Comparison of ENCODE assay signal across 8 cellular contexts in genomic region chr2:231297108-231297908, GRCh38.
A peak's percentile ranks its signal among the peaks of the same experiment; 100 is the strongest.
DNase-seq lines count a peak whose midpoint lies in the region; ATAC-seq and TF ChIP-seq lines count a peak whose summit lies in the region.

No MANE protein-coding gene starts in this region.

- CTCF ChIA-PET in activated CD4-positive, alpha-beta T cell treated with anti-CD3 and anti-CD28 coated beads for 36 hours (lab: Charles Lee), result interaction anchor here (0.6 to 1.2 kb wide), 6 partner anchors 48 to 149 kb away, joined by 3 to 5 read pairs (median 3); no protein-coding TSS in a partner anchor

- peak; percentile 58 for DNase-seq in activated CD4-positive, alpha-beta T cell treated with anti-CD3 and anti-CD28 coated beads for 36 hours
- DNase-seq in activated CD4-positive, alpha-beta T cell treated with anti-CD3 and anti-CD28 coated beads for 1 hour, result no peak
- DNase-seq in H7 (peak; percentile 92), NB4 (ENCODE audit: low read depth) (peak; percentile 80), glutamatergic neuron (peak; percentile 77), omental fat pad (ENCODE audit: low spot score) (no peak)
- DNase-seq in activated CD8-positive, alpha-beta memory T cell treated with anti-CD3 and anti-CD28 coated beads, Interleukin-2, amount 50 U/mL, for 4 hours, result peak; percentile 19

- H3K9ac ChIP-seq in parathyroid adenoma, result no peak overlapping the region

- POLR2A ChIA-PET in activated CD4-positive, alpha-beta T cell treated with anti-CD3 and anti-CD28 coated beads for 36 hours (lab: Charles Lee), result interaction anchor here (0.6 kb wide), 1 partner anchor 153 kb away, joined by 4 read pairs; no protein-coding TSS in a partner anchor

- H3K36me3 Mint-ChIP-seq in activated CD4-positive, alpha-beta T cell treated with anti-CD3 and anti-CD28 coated beads for 36 hours (ENCODE audit: low read depth), result no peaks in the 10 kb centered on the region
- no peaks in the 10 kb centered on the region for H3K36me3 Mint-ChIP-seq in glutamatergic neuron (ENCODE audit: unreplicated experiment)

- ATAC-seq in activated CD4-positive, alpha-beta T cell treated with anti-CD3 and anti-CD28 coated beads for 36 hours, result peak; percentile 74
- ATAC-seq in omental fat pad (ENCODE audit: low FRiP score), result no peak

- H3K4me3 Mint-ChIP-seq in activated CD4-positive, alpha-beta T cell treated with anti-CD3 and anti-CD28 coated beads for 36 hours, result no peak overlapping the region
- H3K4me3 Mint-ChIP-seq in glutamatergic neuron (ENCODE audit: unreplicated experiment), result no peak overlapping the region

- no peaks in the 10 kb centered on the region for H3K4me1 Mint-ChIP-seq in activated CD4-positive, alpha-beta T cell treated with anti-CD3 and anti-CD28 coated beads for 36 hours
- H3K4me1 Mint-ChIP-seq in glutamatergic neuron (ENCODE audit: low read depth, unreplicated experiment), result peaks cover 19% of the 10 kb centered on the region

- peak overlapping the region; percentile 71 for H2AFZ ChIP-seq in parathyroid adenoma

- no peaks in the 10 kb centered on the region for H3K9me3 ChIP-seq in parathyroid adenoma (ENCODE audit: control insufficient read depth, low read length)

- H3K4me3 ChIP-seq in H7 (ENCODE audit: insufficient read depth, low read depth, low read length) (no peak overlapping the region), NB4 (ENCODE audit: low read depth, low read length) (no peak overlapping the region), parathyroid adenoma (ENCODE audit: low read depth, low read length) (no peak overlapping the region)

- H3K27me3 ChIP-seq in H7 (ENCODE audit: control insufficient read depth, insufficient read depth, low read length), result no peaks in the 10 kb centered on the region
- no peaks in the 10 kb centered on the region for H3K27me3 ChIP-seq in parathyroid adenoma (ENCODE audit: control insufficient read depth, insufficient read depth, low read length)

- no peaks in the 10 kb centered on the region for H3K79me2 ChIP-seq in parathyroid adenoma

- intact Hi-C loops in activated CD4-positive, alpha-beta T cell treated with anti-CD3 and anti-CD28 coated beads for 36 hours (cut with DNase I, micrococcal nuclease), result loop anchor here (1.0 to 5.0 kb wide), 4 partner anchors 107 to 155 kb away; no protein-coding TSS in a partner anchor

- H3K36me3 ChIP-seq in H7 (replicated peaks; ENCODE audit: control insufficient read depth, insufficient read depth, low read length) (peaks cover 4% of the 10 kb centered on the region), parathyroid adenoma (ENCODE audit: control insufficient read depth, insufficient read depth, low read length) (no peaks in the 10 kb centered on the region)

- no peaks in the 10 kb centered on the region for H3K9me3 Mint-ChIP-seq in activated CD4-positive, alpha-beta T cell treated with anti-CD3 and anti-CD28 coated beads for 36 hours (ENCODE audit: low read depth)
- H3K9me3 Mint-ChIP-seq in glutamatergic neuron (ENCODE audit: unreplicated experiment), result peaks cover 1% of the 10 kb centered on the region

- H3K4me2 ChIP-seq in parathyroid adenoma (ENCODE audit: low read length), result no peak overlapping the region

- H3K27me3 Mint-ChIP-seq in activated CD4-positive, alpha-beta T cell treated with anti-CD3 and anti-CD28 coated beads for 36 hours, result no peaks in the 10 kb centered on the region
- no peaks in the 10 kb centered on the region for H3K27me3 Mint-ChIP-seq in glutamatergic neuron (ENCODE audit: unreplicated experiment)

- H3K27ac ChIP-seq in parathyroid adenoma, result no peak overlapping the region

- TF ChIP-seq CTCF in NB4 (IDR thresholded peaks at IDR 0.05; ENCODE audit: low read depth, low read length) (peak; percentile 96), glutamatergic neuron (IDR thresholded peaks at IDR 0.05; ENCODE audit: partially characterized antibody, unreplicated experiment) (peak; percentile 63), parathyroid adenoma (IDR thresholded peaks at IDR 0.05) (peak; percentile 81), omental fat pad (IDR thresholded peaks at IDR 0.05) (no peak)

- H3K4me1 ChIP-seq in parathyroid adenoma, result peaks cover 3% of the 10 kb centered on the region

- no peak overlapping the region for H3K27ac Mint-ChIP-seq in activated CD4-positive, alpha-beta T cell treated with anti-CD3 and anti-CD28 coated beads for 36 hours
- no peak overlapping the region for H3K27ac Mint-ChIP-seq in glutamatergic neuron (ENCODE audit: unreplicated experiment)

- no peak for TF ChIP-seq POLR2A in NB4 (IDR thresholded peaks at IDR 0.05; ENCODE audit: extremely low read depth, insufficient read length)

Comparison
In these comparisons a context has a peak if more than half of its experiments do, and no peak if none do; other contexts are left out.
1. DNase-seq: peak in activated CD4-positive, alpha-beta T cell treated with anti-CD3 and anti-CD28 coated beads for 36 hours (single experiment), H7 (single experiment), NB4 (single experiment), activated CD8-positive, alpha-beta memory T cell treated with anti-CD3 and anti-CD28 coated beads, Interleukin-2, amount 50 U/mL, for 4 hours (single experiment) and glutamatergic neuron (single experiment); none in activated CD4-positive, alpha-beta T cell treated with anti-CD3 and anti-CD28 coated beads for 1 hour (single experiment) and omental fat pad (single experiment).
2. CTCF ChIP-seq: peak in NB4 (single experiment), glutamatergic neuron (single experiment) and parathyroid adenoma (single experiment); none in omental fat pad (0 of 3).